Comparison of ENCODE assay signal across 1 cellular context in genomic region chr3:159273608-159274007, GRCh38.
TF ChIP-seq lines count a peak whose summit lies in the region.

No MANE protein-coding gene starts in this region.

TF ChIP-seq in HepG2, 621 proteins besides CTCF, POLR2A, EP300 and RAD21 (continued from another document):
- TF ChIP-seq ZNF503 (CRISPR knock-in tag; IDR thresholded peaks at IDR 0.05) (no peak), REST (IDR thresholded peaks at IDR 0.05; ENCODE audit: borderline replicate concordance in 1 of 2, low read depth in 1 of 2, low read length in 2 of 2) (peak; percentile 69 to 97), ZNF331 (CRISPR knock-in tag; IDR thresholded peaks at IDR 0.05) (peak; percentile 40; the same call in 1 of the 2 replicates), EHMT2 (IDR thresholded peaks at IDR 0.05; ENCODE audit: borderline replicate concordance, low read depth, low read length) (peak; percentile 84; the same call in 1 of the 2 replicates), MIER2 (CRISPR knock-in tag; IDR thresholded peaks at IDR 0.05) (peak; percentile 97), ZBTB37 (CRISPR knock-in tag; IDR thresholded peaks at IDR 0.05) (no peak), TFDP2 (CRISPR knock-in tag; IDR thresholded peaks at IDR 0.05) (no peak), TFE3 (CRISPR knock-in tag; IDR thresholded peaks at IDR 0.05) (0 out of 2 replicates have a peak, but pooled peaks have one; percentile 29), ZBTB21 (CRISPR knock-in tag; IDR thresholded peaks at IDR 0.05) (peak; percentile 21; the same call in 1 of the 2 replicates), ARID4A (CRISPR knock-in tag; IDR thresholded peaks at IDR 0.05; ENCODE audit: borderline replicate concordance) (no peak), ZBTB2 (CRISPR knock-in tag; IDR thresholded peaks at IDR 0.05; ENCODE audit: low read depth) (no peak), MIXL1 (CRISPR knock-in tag; IDR thresholded peaks at IDR 0.05) (0 out of 2 replicates have a peak, but pooled peaks have one; percentile 27), HOXA5 (CRISPR knock-in tag; IDR thresholded peaks at IDR 0.05) (peak; percentile 34; the same call in 1 of the 2 replicates), RBFOX2 (IDR thresholded peaks at IDR 0.05; ENCODE audit: low read depth, low read length) (no peak)
